In genomic region chr13:85558118-85558517, GRCh38 we compare ENCODE assay signal across 18 cellular contexts.
A peak's percentile ranks its signal among the peaks of the same experiment; 100 is the strongest.
DNase-seq lines count a peak whose midpoint lies in the region; ATAC-seq and TF ChIP-seq lines count a peak whose summit lies in the region.
"Had no signal": no experiment of that assay in that cellular context is flagged by ENCODE, and none has a peak within 500 bp of the region (broad histone marks: within the 10 kb centered on the region; RNA-seq: fewer than 3 reads in every experiment).

No MANE protein-coding gene starts in this region.

- peak overlapping the region in 2 of 3 experiments; percentile 49 to 63 for H3K27ac Mint-ChIP-seq in nephron
- H3K27ac Mint-ChIP-seq in activated naive CD4-positive, alpha-beta T cell treated with anti-CD3 and anti-CD28 coated beads, Interleukin-2, amount 50 U/mL, for 72 hours, result no peak overlapping the region
- H3K27ac Mint-ChIP-seq: B cell; CD4-positive, alpha-beta T cell; GM23338 had no signal

- ATAC-seq in activated naive CD4-positive, alpha-beta T cell treated with anti-CD3 and anti-CD28 coated beads, Interleukin-2, amount 50 U/mL, for 72 hours, result no peak
- no peak for ATAC-seq in GM21360 (IDR thresholded peaks at IDR 0.05; ENCODE audit: unreplicated experiment)
- ATAC-seq: GM12878, GM23338 had no signal

- 29% methylated on average over 2 of the region's 2 CpGs for WGBS in mammary epithelial cell (ENCODE audit: low coverage, missing lambda C conversion rate)

- DNase-seq in mammary epithelial cell, result no peak
- DNase-seq in breast epithelium (ENCODE audit: low spot score in 2 of 2), result no peak
- peak; percentile 31 for DNase-seq in SK-MEL-5 (ENCODE audit: low read depth, low spot score)
- DNase-seq in activated naive CD4-positive, alpha-beta T cell treated with anti-CD3 and anti-CD28 coated beads, Interleukin-2, amount 50 U/mL, for 72 hours (ENCODE audit: low spot score in 2 of 2), result no peak
- DNase-seq in kidney glomerular epithelial cell (lab: John Stamatoyannopoulos, UW), result no peak
- DNase-seq: 8988T; ACHN; C1 segment of cervical spinal cord; Calu3; CD4-positive, alpha-beta T cell; DMS 273 treated with DMSO at 0.1 percent for 48 hours; H7; IMR-90 had no signal

- H3K9me3 ChIP-seq in mammary epithelial cell (replicated peaks; ENCODE audit: insufficient read depth, low read length) (no peaks in the 10 kb centered on the region), breast epithelium (no peaks in the 10 kb centered on the region)

- H3K4me1 Mint-ChIP-seq in nephron, result peaks cover 22% of the 10 kb centered on the region
- H3K4me1 Mint-ChIP-seq: B cell had no signal

- H3K4me3 ChIP-seq in mammary epithelial cell (replicated peaks in 1 of 3; ENCODE audit: insufficient read depth in 1 of 3, low read depth in 2 of 3, low read length in 3 of 3), result no peak overlapping the region
- H3K4me3 ChIP-seq in breast epithelium, result no peak overlapping the region
- H3K4me3 ChIP-seq: GM12878, GM23338 had no signal

- no peaks in the 10 kb centered on the region for H3K36me3 Mint-ChIP-seq in nephron (ENCODE audit: low read depth)
- no peaks in the 10 kb centered on the region for H3K36me3 Mint-ChIP-seq in activated naive CD4-positive, alpha-beta T cell treated with anti-CD3 and anti-CD28 coated beads, Interleukin-2, amount 50 U/mL, for 72 hours

- H3K79me2 ChIP-seq in mammary epithelial cell (ENCODE audit: insufficient read depth, low read length), result no peaks in the 10 kb centered on the region

- H2AFZ ChIP-seq in mammary epithelial cell (ENCODE audit: low read depth, low read length), result peak overlapping the region; percentile 58
- H2AFZ ChIP-seq: GM23338 had no signal

- H3K27me3 ChIP-seq in mammary epithelial cell (ENCODE audit: insufficient read depth, low read length) (no peaks in the 10 kb centered on the region), breast epithelium (no peaks in the 10 kb centered on the region)

- BruUV-seq in mammary epithelial cell (replicated peaks; lab: Mats Ljungman, UMichigan), result no TSS peak

- H3K27ac ChIP-seq in mammary epithelial cell (ENCODE audit: insufficient read depth, low read depth, low read length) (no peak overlapping the region), breast epithelium (no peak overlapping the region)

- no peak for TF ChIP-seq CTCF in mammary epithelial cell (conservative IDR thresholded peaks at IDR 0.05 in 1 of 2, IDR thresholded peaks at IDR 0.05 in 1 of 2; ENCODE audit: extremely low read depth in 1 of 2, insufficient read depth in 1 of 2, low read depth in 1 of 2, low read length in 2 of 2)
- no peak for TF ChIP-seq CTCF in breast epithelium (IDR thresholded peaks at IDR 0.05)
- no peak for TF ChIP-seq CTCF in nephron (IDR thresholded peaks at IDR 0.05; ENCODE audit: unreplicated experiment in 3 of 3)

- H3K4me1 ChIP-seq in mammary epithelial cell (ENCODE audit: insufficient read depth, low read length) (no peaks in the 10 kb centered on the region), breast epithelium (no peaks in the 10 kb centered on the region)

- in situ Hi-C loops in mammary epithelial cell (cut with MboI; ENCODE audit: low sequenced_read_pairs in 2 of 2) (no loop called here), SK-MEL-5 (cut with HindIII; ENCODE audit: low pct_unique_long_range_greater_than_20kb, low sequenced_read_pairs) (no loop called here)

- CTCF ChIA-PET in mammary epithelial cell (lab: Charles Lee; ENCODE audit: low non-redundant PET), result no interaction called here

- TF ChIP-seq POLR2A in breast epithelium (IDR thresholded peaks at IDR 0.05), result no peak

- no peak overlapping the region for H3K4me3 Mint-ChIP-seq in nephron
- H3K4me3 Mint-ChIP-seq: B cell; CD4-positive, alpha-beta T cell; GM23338 had no signal

- H3K36me3 ChIP-seq in mammary epithelial cell (ENCODE audit: insufficient read depth, low read length) (no peaks in the 10 kb centered on the region), breast epithelium (no peaks in the 10 kb centered on the region)

- no peaks in the 10 kb centered on the region for H3K9me3 Mint-ChIP-seq in nephron
- peaks cover 4 to 5% of the 10 kb centered on the region in 2 donors for H3K9me3 Mint-ChIP-seq in activated naive CD4-positive, alpha-beta T cell treated with anti-CD3 and anti-CD28 coated beads, Interleukin-2, amount 50 U/mL, for 72 hours
- H3K9me3 Mint-ChIP-seq: CD4-positive, alpha-beta T cell; GM23338 had no signal

- no peak overlapping the region for H3K4me2 ChIP-seq in mammary epithelial cell (ENCODE audit: insufficient read depth, low read depth, low read length)
- H3K4me2 ChIP-seq: GM23338 had no signal

- no peaks in the 10 kb centered on the region for H3K27me3 Mint-ChIP-seq in nephron (ENCODE audit: low read depth)
- H3K27me3 Mint-ChIP-seq: B cell; CD4-positive, alpha-beta T cell had no signal

- H4K20me1 ChIP-seq in mammary epithelial cell (ENCODE audit: insufficient read depth, low read length), result no peaks in the 10 kb centered on the region

- H3K9ac ChIP-seq in mammary epithelial cell (ENCODE audit: insufficient read depth, low read length), result no peak overlapping the region

- intact Hi-C loops in mammary epithelial cell (cut with micrococcal nuclease) (no loop called here), breast epithelium (cut with DNase I; ENCODE audit: low total_unique reads) (no loop called here)

- dilution Hi-C loops in mammary epithelial cell (cut with HindIII; ENCODE audit: low sequenced_read_pairs), result no loop called here

Comparison
In these comparisons a context has a peak if more than half of its experiments do, and no peak if none do; other contexts are left out.
1. H3K27ac Mint-ChIP-seq: peak in nephron (2 of 3); none in activated naive CD4-positive, alpha-beta T cell treated with anti-CD3 and anti-CD28 coated beads, Interleukin-2, amount 50 U/mL, for 72 hours (0 of 2).